Comparison of ENCODE assay signal across 9 cellular contexts in the genomic region with DNA sequence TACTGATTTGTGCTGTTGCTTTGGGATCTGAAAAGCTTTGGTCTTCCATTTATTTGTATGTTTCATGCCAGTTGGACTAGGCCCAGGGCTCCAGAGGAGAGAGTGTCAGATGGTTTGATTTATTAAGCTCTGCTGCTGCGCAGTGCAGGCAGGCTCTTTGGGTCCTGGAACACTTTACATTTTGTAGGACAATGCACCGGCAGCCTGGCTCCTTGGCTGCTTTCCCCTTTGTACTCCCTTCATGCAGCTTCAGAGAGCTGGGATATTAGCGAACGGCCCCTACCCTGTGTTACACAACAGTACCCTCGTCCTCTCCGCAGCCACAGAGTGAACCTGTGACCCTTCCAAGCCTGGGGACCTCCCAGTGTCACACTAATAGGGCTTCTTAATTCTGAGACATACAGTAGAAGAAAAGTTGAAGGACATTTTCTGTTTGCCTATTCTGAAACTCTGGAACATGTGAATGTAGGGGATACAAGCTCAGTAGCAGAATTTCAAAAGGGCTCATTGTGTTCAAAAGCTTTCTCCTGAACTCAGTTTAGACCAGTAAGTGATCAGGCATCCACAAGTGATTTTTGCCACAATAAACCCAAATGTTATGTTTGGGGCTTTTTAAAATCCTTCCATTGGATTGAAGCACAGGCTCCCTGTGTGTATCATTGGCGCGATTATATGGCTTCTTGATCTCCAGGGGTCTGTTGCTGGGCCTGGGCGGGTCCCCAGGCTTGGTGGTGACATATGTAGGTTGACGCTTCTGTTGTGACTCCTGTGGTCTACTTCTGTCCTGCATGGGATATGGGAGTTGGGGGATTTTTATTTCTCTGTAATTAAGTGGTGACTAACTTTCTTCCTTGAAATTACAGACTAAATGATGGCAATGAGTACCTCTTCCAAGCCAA. TPM values are rescaled to one million over a fixed set of nuclear protein-coding genes. Genes with fewer than 3 reads are reported as not detected.
DNase-seq lines count a peak whose midpoint lies in the region; ATAC-seq and TF ChIP-seq lines count a peak whose summit lies in the region.
"Had no signal": no experiment of that assay in that cellular context is flagged by ENCODE, and none has a peak within 500 bp of the region (broad histone marks: within the 10 kb centered on the region; RNA-seq: fewer than 3 reads in every experiment).

No MANE protein-coding gene starts in this region.

- no peaks in the 10 kb centered on the region for H3K27me3 Mint-ChIP-seq in effector memory CD8-positive, alpha-beta T cell
- H3K27me3 Mint-ChIP-seq in memory B cell: no peaks in the 10 kb centered on the region

- no peak for TF ChIP-seq EP300 in suprapubic skin (IDR thresholded peaks at IDR 0.05)

- no peak for TF ChIP-seq CTCF in suprapubic skin (IDR thresholded peaks at IDR 0.05)

- H3K4me1 Mint-ChIP-seq in effector memory CD8-positive, alpha-beta T cell (ENCODE audit: low read depth in 2 of 2): no peaks in the 10 kb centered on the region
- peaks cover 4% of the 10 kb centered on the region for H3K4me1 Mint-ChIP-seq in memory B cell

- no peak overlapping the region for H3K4me3 Mint-ChIP-seq in effector memory CD8-positive, alpha-beta T cell
- H3K4me3 Mint-ChIP-seq in memory B cell: no peak overlapping the region

- TF ChIP-seq POLR2A in suprapubic skin (IDR thresholded peaks at IDR 0.05) (no peak), erythroblast (IDR thresholded peaks at IDR 0.05; ENCODE audit: low read length) (no peak)

- H3K36me3 Mint-ChIP-seq in effector memory CD8-positive, alpha-beta T cell (ENCODE audit: insufficient read depth): peaks cover 75% of the 10 kb centered on the region
- H3K36me3 Mint-ChIP-seq in memory B cell: peaks cover 40% of the 10 kb centered on the region

- WGBS in suprapubic skin: 59% methylated on average over 10 of the region's 10 CpGs

- no peak for ATAC-seq in effector memory CD8-positive, alpha-beta T cell (replicated peaks)
- ATAC-seq in memory B cell (ENCODE audit: low read depth) (no peak), GM21423 (IDR thresholded peaks at IDR 0.05; ENCODE audit: unreplicated experiment) (no peak), GM21367 (IDR thresholded peaks at IDR 0.05; ENCODE audit: unreplicated experiment) (no peak)

- peaks cover 82% of the 10 kb centered on the region for H3K36me3 ChIP-seq in SJCRH30
- H3K36me3 ChIP-seq in suprapubic skin: peaks cover 52% of the 10 kb centered on the region

- H3K27ac ChIP-seq in SJCRH30: peak overlapping the region; percentile 7; the same call in 1 of the 2 replicates
- peak overlapping the region; percentile 86 for H3K27ac ChIP-seq in suprapubic skin

- H3K9me3 ChIP-seq in SJCRH30 (replicated peaks) (no peaks in the 10 kb centered on the region), suprapubic skin (no peaks in the 10 kb centered on the region)

- H3K4me1 ChIP-seq in SJCRH30: peaks cover 10% of the 10 kb centered on the region; the same call in 1 of the 2 replicates
- H3K4me1 ChIP-seq in suprapubic skin: peaks cover 64% of the 10 kb centered on the region

- DNase-seq in SJCRH30: no peak
- no peak for DNase-seq in effector memory CD8-positive, alpha-beta T cell
- DNase-seq in memory B cell (ENCODE audit: low spot score in 2 of 2): no peak
- no peak for DNase-seq in suprapubic skin (ENCODE audit: low spot score in 2 of 2)
- DNase-seq in erythroblast (lab: John Stamatoyannopoulos, UW): no peak
- no peak for DNase-seq in NCI-H2107 treated with DMSO at 0.1 percent for 48 hours (lab: John Stamatoyannopoulos, UW; ENCODE audit: unreplicated experiment)
- DNase-seq: activated T-cell treated with anti-CD3 and anti-CD28 coated beads, Interleukin-2, amount 50 U/mL, for 1 hour had no signal

- H3K27me3 ChIP-seq in SJCRH30 (no peaks in the 10 kb centered on the region), suprapubic skin (no peaks in the 10 kb centered on the region)

- H3K4me3 ChIP-seq in SJCRH30 (no peak overlapping the region), suprapubic skin (no peak overlapping the region)

- H3K9me3 Mint-ChIP-seq in effector memory CD8-positive, alpha-beta T cell: no peaks in the 10 kb centered on the region
- H3K9me3 Mint-ChIP-seq in memory B cell: no peaks in the 10 kb centered on the region

- peak overlapping the region; percentile 49 to 66 for H3K27ac Mint-ChIP-seq in effector memory CD8-positive, alpha-beta T cell
- peak overlapping the region; percentile 41 for H3K27ac Mint-ChIP-seq in memory B cell

RNA-seq across cellular contexts. Expression of gene EML6, which starts 56.5 kb away (rescaled TPM):
- total RNA-seq in SJCRH30 (2014; rRNA removed; shearing (Covaris generic)): 1.0 and 2.2 TPM in 2 replicates
- 10 to 100 TPM in 1 of 4 donors, 1 to 10 TPM in 3; 2.3 to 15.1 (median 4.1) TPM for total RNA-seq in suprapubic skin
